15 cellular contexts compared by ENCODE assay signal in genomic region chr6:18384621-18385020, GRCh38. TPM values are rescaled to one million over a fixed set of nuclear protein-coding genes. Genes with fewer than 3 reads are reported as not detected.
DNase-seq lines count a peak whose midpoint lies in the region; ATAC-seq, FAIRE-seq and TF ChIP-seq lines count a peak whose summit lies in the region.
"Had no signal": no experiment of that assay in that cellular context is flagged by ENCODE, and none has a peak within 500 bp of the region (broad histone marks: within the 10 kb centered on the region; RNA-seq: fewer than 3 reads in every experiment).

No MANE protein-coding gene starts in this region.

- H3K4me3 ChIP-seq in Karpas-422 (ENCODE audit: low read length): no peak overlapping the region
- no peak overlapping the region for H3K4me3 ChIP-seq in keratinocyte (ENCODE audit: control insufficient read depth in 2 of 3, extremely low read depth in 1 of 3, insufficient read depth in 2 of 3, low read depth in 1 of 3, low read length in 3 of 3)
- no peak overlapping the region for H3K4me3 ChIP-seq in stomach

- H3K9me3 ChIP-seq in Karpas-422 (ENCODE audit: low read length): no peaks in the 10 kb centered on the region
- no peaks in the 10 kb centered on the region for H3K9me3 ChIP-seq in keratinocyte (ENCODE audit: control insufficient read depth, low read depth, low read length)
- H3K9me3 ChIP-seq in stomach: no peaks in the 10 kb centered on the region
- H3K9me3 ChIP-seq: Caco-2 had no signal

- H3K36me3 ChIP-seq in Karpas-422 (ENCODE audit: insufficient read depth, low read length) (0 out of 2 replicates have a peak, but pooled peaks cover under 1% of the 10 kb centered on the region), keratinocyte (ENCODE audit: control insufficient read depth in 2 of 2, extremely low read depth in 1 of 2, insufficient read depth in 2 of 2, low read length in 2 of 2) (no peaks in the 10 kb centered on the region), stomach (no peaks in the 10 kb centered on the region)

- intact Hi-C loops in stomach (cut with DNase I; ENCODE audit: low total_unique reads): no loop called here

- no peaks in the 10 kb centered on the region for H3K9me2 ChIP-seq in Karpas-422 (replicated peaks; ENCODE audit: insufficient read depth, low read length)

- H4K20me1 ChIP-seq in Karpas-422 (ENCODE audit: insufficient read depth, low read depth, low read length) (peaks cover 3% of the 10 kb centered on the region; the same call in 1 of the 2 replicates), keratinocyte (ENCODE audit: control insufficient read depth, extremely low read depth, insufficient read depth, low read length) (no peaks in the 10 kb centered on the region)

- no peak overlapping the region for H2AFZ ChIP-seq in Karpas-422 (ENCODE audit: low read length)
- H2AFZ ChIP-seq in keratinocyte (ENCODE audit: control insufficient read depth, low read length): peak overlapping the region; percentile 74

- dilution Hi-C loops in keratinocyte (cut with MboI; ENCODE audit: extremely low pct_ligation_motif_present, low sequenced_read_pairs): no loop called here

- H3K79me2 ChIP-seq in Karpas-422 (ENCODE audit: low read length) (peaks cover 23% of the 10 kb centered on the region), keratinocyte (ENCODE audit: control insufficient read depth, insufficient read depth, low read length) (peaks cover 12% of the 10 kb centered on the region)

- H3K27me3 ChIP-seq in Karpas-422 (ENCODE audit: low read length) (no peaks in the 10 kb centered on the region), keratinocyte (ENCODE audit: control insufficient read depth, extremely low read depth, insufficient read depth, low read length) (no peaks in the 10 kb centered on the region), stomach (no peaks in the 10 kb centered on the region)

- no peak for ATAC-seq in GM19023 (IDR thresholded peaks at IDR 0.05; ENCODE audit: unreplicated experiment)
- no peak for ATAC-seq in GM19467 (IDR thresholded peaks at IDR 0.05; ENCODE audit: unreplicated experiment)

- no peaks in the 10 kb centered on the region for H3K9me1 ChIP-seq in keratinocyte (ENCODE audit: control insufficient read depth, extremely low read depth, insufficient read depth, low read length)

- TF ChIP-seq EP300 in stomach (IDR thresholded peaks at IDR 0.05): no peak

- peak overlapping the region; percentile 19; the same call in 1 of the 2 replicates for H3K27ac ChIP-seq in Karpas-422 (ENCODE audit: low read length)
- no peak overlapping the region for H3K27ac ChIP-seq in keratinocyte (ENCODE audit: control insufficient read depth, insufficient read depth, low read length)
- no peak overlapping the region for H3K27ac ChIP-seq in stomach
- H3K27ac ChIP-seq: 22Rv1 had no signal

- H3K4me1 ChIP-seq in Karpas-422 (ENCODE audit: low read length): peaks cover 55% of the 10 kb centered on the region
- H3K4me1 ChIP-seq in keratinocyte (ENCODE audit: control insufficient read depth, extremely low read depth, insufficient read depth, low read length): peaks cover 26% of the 10 kb centered on the region
- peaks cover 21 to 45% (median 31%) of the 10 kb centered on the region in 4 donors for H3K4me1 ChIP-seq in stomach

- H3K4me2 ChIP-seq in Karpas-422 (ENCODE audit: low read depth, low read length, poor library complexity, severe bottlenecking): no peak overlapping the region
- H3K4me2 ChIP-seq in keratinocyte (ENCODE audit: control insufficient read depth, extremely low read depth, insufficient read depth, low read depth, low read length): no peak overlapping the region

- no peak for FAIRE-seq in keratinocyte (lab: Jason Lieb, UNC)

- DNase-seq in NCI-H82 (lab: John Stamatoyannopoulos, UW): peak; percentile 17
- no peak for DNase-seq in NCI-H82 treated with DMSO at 0.1 percent for 48 hours (lab: John Stamatoyannopoulos, UW; ENCODE audit: unreplicated experiment)
- no peak for DNase-seq in Karpas-422
- no peak for DNase-seq in keratinocyte (ENCODE audit: low read depth, low spot score)
- peak; percentile 45 for DNase-seq in stomach
- DNase-seq in C1 segment of cervical spinal cord (lab: John Stamatoyannopoulos, UW): no peak
- DNase-seq: Caco-2; CD8-positive, alpha-beta memory T cell; DND-41; GF-D8; HCEC 1CT; HFFc6 had no signal

- WGBS in stomach, 5 donors: 34 to 59% (median 52%) methylated on average over 4 of the region's 4 CpGs

- TF ChIP-seq CTCF in keratinocyte (optimal IDR thresholded peaks at IDR 0.05 in 1 of 3, IDR thresholded peaks at IDR 0.05 in 1 of 3, conservative IDR thresholded peaks at IDR 0.05 in 1 of 3; ENCODE audit: extremely low read depth in 1 of 3, insufficient read depth in 2 of 3, low read length in 3 of 3) (no peak), stomach (IDR thresholded peaks at IDR 0.05) (no peak)

- H3K9ac ChIP-seq in Karpas-422 (ENCODE audit: low read length) (no peak overlapping the region), keratinocyte (ENCODE audit: control insufficient read depth, extremely low read depth, insufficient read depth, low read length) (no peak overlapping the region)

- TF ChIP-seq POLR2A in stomach (IDR thresholded peaks at IDR 0.05): no peak

RNA-seq across cellular contexts. Expression of gene RNF144B, which starts 2.5 kb away (rescaled TPM):
- total RNA-seq in Karpas-422 (2014; rRNA removed; shearing (Covaris generic); ENCODE audit: low replicate concordance): 28.1 and 36.4 TPM in 2 replicates
- polyA plus RNA-seq in keratinocyte (6.9 to 9.0 TPM (median 8.0 TPM) in 3 replicates), stomach (1 to 10 TPM; 2.1 to 4.8 (median 4.5) TPM)
- 15.1 TPM for polyA plus RNA-seq in keratinocyte (2011; ENCODE audit: low read depth)
- polyA plus RNA-seq in keratinocyte (2011; cell fraction: cytosol; rRNA removed): 4.7 and 8.6 TPM in 2 replicates
- polyA plus RNA-seq in keratinocyte (2011; cell fraction: nucleus; rRNA removed): 9.2 and 11.0 TPM in 2 replicates
- polyA plus RNA-seq in keratinocyte (2012; ENCODE audit: low replicate concordance): 8.5 and 18.1 TPM in 2 replicates
- polyA minus RNA-seq in keratinocyte: 17.8 to 28.0 TPM (median 27.5 TPM) in 3 replicates
- polyA minus RNA-seq in keratinocyte (2011; cell fraction: cytosol; rRNA and poly(A)+ RNA removed): 15.3 TPM
- polyA minus RNA-seq in keratinocyte (2011; cell fraction: nucleus; rRNA and poly(A)+ RNA removed): 17.6 and 29.7 TPM in 2 replicates
- 10 to 100 TPM in 3 of 5 donors, 1 to 10 TPM in 2; 1.7 to 81.7 (median 12.5) TPM for total RNA-seq in stomach

Comparison
In these comparisons a context has a peak if more than half of its experiments do, and no peak if none do; other contexts are left out.
1. DNase-seq: peak in NCI-H82 (single experiment) and stomach (single experiment); none in NCI-H82 treated with DMSO at 0.1 percent for 48 hours (single experiment), Karpas-422 (single experiment), keratinocyte (single experiment) and C1 segment of cervical spinal cord (0 of 14).